1 cellular context compared by ENCODE assay signal in the genomic region with DNA sequence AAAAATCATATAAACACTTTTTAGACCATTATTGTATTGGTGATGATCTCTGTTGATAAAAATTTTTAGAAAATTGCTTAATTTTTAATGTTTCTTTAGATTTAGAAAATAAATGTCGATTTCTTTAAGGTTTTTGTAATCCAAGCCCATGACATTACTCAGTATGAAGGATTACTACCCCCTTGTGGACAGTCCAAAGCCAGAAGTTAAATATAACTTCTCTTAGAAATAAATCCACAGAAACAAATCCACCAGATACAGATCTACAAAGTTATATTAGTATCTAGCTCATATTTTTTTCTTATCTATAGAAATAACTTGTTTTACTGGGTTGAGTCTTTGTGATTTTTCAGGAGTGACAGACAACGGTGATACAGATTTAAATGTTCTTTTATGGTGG.
TF ChIP-seq lines count a peak whose summit lies in the region.

No MANE protein-coding gene starts in this region.

TF ChIP-seq in HepG2, 621 proteins besides CTCF, POLR2A, EP300 and RAD21:
- TF ChIP-seq CHD4 (IDR thresholded peaks at IDR 0.05; ENCODE audit: borderline replicate concordance, low read length) (no peak), TSC22D2 (CRISPR knock-in tag; IDR thresholded peaks at IDR 0.05; ENCODE audit: borderline replicate concordance) (no peak), CHD2 (IDR thresholded peaks at IDR 0.05; ENCODE audit: low read depth, low read length) (no peak), SMC3 (IDR thresholded peaks at IDR 0.05; ENCODE audit: low read length) (peak; percentile 30; the same call in 1 of the 2 replicates), SNAPC2 (CRISPR knock-in tag; IDR thresholded peaks at IDR 0.05) (no peak), JARID2 (CRISPR knock-in tag; IDR thresholded peaks at IDR 0.05; ENCODE audit: insufficient replicate concordance) (no peak), ZBTB42 (CRISPR knock-in tag; IDR thresholded peaks at IDR 0.05) (no peak), STAG1 (CRISPR knock-in tag; IDR thresholded peaks at IDR 0.05) (peak; percentile 37), ATF7 (IDR thresholded peaks at IDR 0.05) (no peak), ATF7 (CRISPR knock-in tag; IDR thresholded peaks at IDR 0.05) (no peak), ZNF496 (CRISPR knock-in tag; IDR thresholded peaks at IDR 0.05; ENCODE audit: insufficient replicate concordance) (no peak), KLF13 (CRISPR knock-in tag; IDR thresholded peaks at IDR 0.05) (no peak), PHF21A (CRISPR knock-in tag; IDR thresholded peaks at IDR 0.05) (no peak)
- TF ChIP-seq, protein P1, sequence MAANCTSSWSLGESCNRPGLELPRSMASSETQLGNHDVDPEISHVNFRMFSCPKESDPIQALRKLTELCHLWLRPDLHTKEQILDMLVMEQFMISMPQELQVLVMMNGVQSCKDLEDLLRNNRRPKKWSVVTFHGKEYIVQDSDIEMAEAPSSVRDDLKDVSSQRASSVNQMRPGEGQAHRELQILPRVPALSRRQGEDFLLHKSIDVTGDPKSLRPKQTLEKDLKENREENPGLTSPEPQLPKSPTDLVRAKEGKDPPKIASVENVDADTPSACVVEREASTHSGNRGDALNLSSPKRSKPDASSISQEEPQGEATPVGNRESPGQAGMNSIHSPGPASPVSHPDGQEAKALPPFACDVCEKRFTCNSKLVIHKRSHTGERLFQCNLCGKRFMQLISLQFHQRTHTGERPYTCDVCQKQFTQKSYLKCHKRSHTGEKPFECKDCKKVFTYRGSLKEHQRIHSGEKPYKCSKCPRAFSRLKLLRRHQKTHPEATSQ (CRISPR knock-in tag; IDR thresholded peaks at IDR 0.05; ENCODE audit: borderline replicate concordance), result no peak
- TF ChIP-seq, protein P2, sequence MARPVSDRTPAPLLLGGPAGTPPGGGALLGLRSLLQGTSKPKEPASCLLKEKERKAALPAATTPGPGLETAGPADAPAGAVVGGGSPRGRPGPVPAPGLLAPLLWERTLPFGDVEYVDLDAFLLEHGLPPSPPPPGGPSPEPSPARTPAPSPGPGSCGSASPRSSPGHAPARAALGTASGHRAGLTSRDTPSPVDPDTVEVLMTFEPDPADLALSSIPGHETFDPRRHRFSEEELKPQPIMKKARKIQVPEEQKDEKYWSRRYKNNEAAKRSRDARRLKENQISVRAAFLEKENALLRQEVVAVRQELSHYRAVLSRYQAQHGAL (CRISPR knock-in tag; IDR thresholded peaks at IDR 0.05; ENCODE audit: not compliant biosample characterization), result no peak
- TF ChIP-seq, protein P3, sequence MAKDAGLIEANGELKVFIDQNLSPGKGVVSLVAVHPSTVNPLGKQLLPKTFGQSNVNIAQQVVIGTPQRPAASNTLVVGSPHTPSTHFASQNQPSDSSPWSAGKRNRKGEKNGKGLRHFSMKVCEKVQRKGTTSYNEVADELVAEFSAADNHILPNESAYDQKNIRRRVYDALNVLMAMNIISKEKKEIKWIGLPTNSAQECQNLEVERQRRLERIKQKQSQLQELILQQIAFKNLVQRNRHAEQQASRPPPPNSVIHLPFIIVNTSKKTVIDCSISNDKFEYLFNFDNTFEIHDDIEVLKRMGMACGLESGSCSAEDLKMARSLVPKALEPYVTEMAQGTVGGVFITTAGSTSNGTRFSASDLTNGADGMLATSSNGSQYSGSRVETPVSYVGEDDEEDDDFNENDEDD (CRISPR knock-in tag; IDR thresholded peaks at IDR 0.05; ENCODE audit: borderline replicate concordance), result no peak
TF ChIP-seq in HepG2: peak in this region for 2.
